Comparison of ENCODE assay signal across 1 cellular context in the genomic region with DNA sequence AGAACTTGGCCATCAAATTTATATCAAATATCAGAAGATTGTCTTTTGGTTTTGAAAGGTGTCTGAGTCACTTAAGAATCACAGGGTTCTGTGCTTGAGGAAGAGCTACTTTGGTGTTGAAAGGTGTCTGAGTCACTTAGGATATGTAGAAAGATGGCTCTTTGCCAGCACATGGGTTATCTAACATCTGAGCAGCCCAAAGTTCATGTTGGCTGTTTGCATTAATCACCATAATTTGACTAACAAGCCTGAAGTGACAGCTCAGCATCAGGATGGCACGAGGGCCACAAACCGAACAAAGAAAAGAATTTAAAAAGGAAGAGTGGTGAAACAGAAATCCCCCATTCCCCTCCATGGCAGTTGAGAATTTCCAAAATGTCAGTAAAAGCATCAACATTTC.
TF ChIP-seq lines count a peak whose summit lies in the region.

No MANE protein-coding gene starts in this region.

TF ChIP-seq in GM23338, 12 proteins besides CTCF, POLR2A, EP300 and RAD21 (continued from another document):
- no peak for TF ChIP-seq EZH2phosphoT487 (IDR thresholded peaks at IDR 0.05; ENCODE audit: unreplicated experiment)
- no peak for TF ChIP-seq CREB1 (CRISPR knock-in tag; IDR thresholded peaks at IDR 0.05; ENCODE audit: low read depth)
- TF ChIP-seq JUNB (IDR thresholded peaks at IDR 0.05; ENCODE audit: unreplicated experiment) = no peak
- TF ChIP-seq ZNF331 (CRISPR knock-in tag; IDR thresholded peaks at IDR 0.05; ENCODE audit: low read depth) = no peak
